In genomic region chr16:22727285-22728166, GRCh38 we compare ENCODE assay signal across 1 cellular context.
A peak's percentile ranks its signal among the peaks of the same experiment; 100 is the strongest.
TF ChIP-seq lines count a peak whose summit lies in the region.

No MANE protein-coding gene starts in this region.

TF ChIP-seq in HepG2, 621 proteins besides CTCF, POLR2A, EP300 and RAD21 (continued from another document):
- TF ChIP-seq ZHX2 (IDR thresholded peaks at IDR 0.05; ENCODE audit: low read depth): no peak
- TF ChIP-seq ZHX2 (CRISPR knock-in tag; IDR thresholded peaks at IDR 0.05; ENCODE audit: borderline replicate concordance): no peak
- no peak for TF ChIP-seq ZFP91 (CRISPR knock-in tag; IDR thresholded peaks at IDR 0.05; ENCODE audit: borderline replicate concordance)
- TF ChIP-seq MAFF (IDR thresholded peaks at IDR 0.05; ENCODE audit: low read depth, low read length): peak; percentile 81
- TF ChIP-seq ZNF589 (CRISPR knock-in tag; conservative IDR thresholded peaks at IDR 0.05): no peak
- TF ChIP-seq CREB1 (IDR thresholded peaks at IDR 0.05): peak; percentile 66
- no peak for TF ChIP-seq CREB1 (CRISPR knock-in tag; IDR thresholded peaks at IDR 0.05)
- TF ChIP-seq ZNF564 (CRISPR knock-in tag; IDR thresholded peaks at IDR 0.05): no peak
- TF ChIP-seq TARDBP (CRISPR knock-in tag; IDR thresholded peaks at IDR 0.05): no peak
